In genomic region chr15:40344631-40345120, GRCh38 we compare ENCODE assay signal across 8 cellular contexts. TPM values are rescaled to one million over a fixed set of nuclear protein-coding genes. Genes with fewer than 3 reads are reported as not detected.
DNase-seq lines count a peak whose midpoint lies in the region; ATAC-seq and TF ChIP-seq lines count a peak whose summit lies in the region.

No MANE protein-coding gene starts in this region.

- no peaks in the 10 kb centered on the region for H4K20me1 ChIP-seq in H9 (ENCODE audit: control insufficient read depth, insufficient read depth, insufficient read length)

- no peak overlapping the region for H3K9ac ChIP-seq in H9 (ENCODE audit: extremely low read depth, insufficient read length, low read length)

- H4K8ac ChIP-seq in H9 (replicated peaks; ENCODE audit: insufficient read length, low read depth, low read length) = no peak overlapping the region

- no peak overlapping the region for H3K56ac ChIP-seq in H9 (ENCODE audit: insufficient read length, low read depth, low read length)

- TF ChIP-seq CTCF in C4-2B (conservative IDR thresholded peaks at IDR 0.05) = peak; percentile 90
- peak; percentile 82 for TF ChIP-seq CTCF in H9 (conservative IDR thresholded peaks at IDR 0.05)
- peak; percentile 46 for TF ChIP-seq CTCF in endothelial cell (IDR thresholded peaks at IDR 0.05; ENCODE audit: unreplicated experiment)
- peak; percentile 51 to 86 (median 66) for TF ChIP-seq CTCF in thyroid gland (IDR thresholded peaks at IDR 0.05)

- H2BK12ac ChIP-seq in H9 (ENCODE audit: insufficient read length, low read depth, low read length) = no peak overlapping the region

- no peak overlapping the region for H2BK5ac ChIP-seq in H9 (ENCODE audit: insufficient read length, low read length)

- no peak overlapping the region for H2AFZ ChIP-seq in H9 (ENCODE audit: low read length)

- no CpG with 5 or more reads among the region's 15 CpGs for WGBS in H9 (ENCODE audit: extremely low coverage, insufficient read length, low lambda C conversion rate)
- 42 to 45% methylated on average over 10 to 13 of the region's 15 CpGs for WGBS in thyroid gland, 2 donors

- CTCF ChIA-PET in naive thymus-derived CD4-positive, alpha-beta T cell (lab: Charles Lee) = interaction anchor here (0.6 to 14.2 kb wide), 10 partner anchors 9 to 224 kb away, joined by 3 to 366 read pairs (median 5); partner anchors contain the start of genes INAFM2, PLCB2 and RPUSD2

- H3K14ac ChIP-seq in H9 (ENCODE audit: insufficient read depth, low read length) = no peak overlapping the region

- peak; percentile 77 for DNase-seq in H9
- peak; percentile 64 to 79 for DNase-seq in NOMO-1 (lab: John Stamatoyannopoulos, UW; ENCODE audit: unreplicated experiment in 2 of 2)
- DNase-seq in activated CD8-positive, alpha-beta memory T cell treated with anti-CD3 and anti-CD28 coated beads, Interleukin-2, amount 50 U/mL, for 1 hour (ENCODE audit: extremely low read depth) = peak; percentile 34
- DNase-seq in endothelial cell (ENCODE audit: low spot score) = peak; percentile 70
- peak; percentile 49 to 75 (median 65) for DNase-seq in naive thymus-derived CD4-positive, alpha-beta T cell
- peak; percentile 71 to 80 for DNase-seq in thyroid gland

- no peaks in the 10 kb centered on the region for H3K36me3 Mint-ChIP-seq in H9 (ENCODE audit: insufficient read depth in 1 of 3, low read depth in 3 of 3)
- H3K36me3 Mint-ChIP-seq in endothelial cell (ENCODE audit: low read depth, unreplicated experiment) = no peaks in the 10 kb centered on the region
- no peaks in the 10 kb centered on the region for H3K36me3 Mint-ChIP-seq in naive thymus-derived CD4-positive, alpha-beta T cell

- no peak overlapping the region for H2BK20ac ChIP-seq in H9 (ENCODE audit: low read depth, low read length, poor library complexity, severe bottlenecking)

- ATAC-seq in naive thymus-derived CD4-positive, alpha-beta T cell = peak; percentile 85
- no peak for ATAC-seq in GM18511 (IDR thresholded peaks at IDR 0.05; ENCODE audit: unreplicated experiment)

- H4K91ac ChIP-seq in H9 (ENCODE audit: insufficient read length, low read depth, low read length) = no peak overlapping the region

- POLR2A ChIA-PET in naive thymus-derived CD4-positive, alpha-beta T cell (lab: Charles Lee) = interaction anchor here (0.6 to 1.6 kb wide), 6 partner anchors 16 to 77 kb away, joined by 3 to 4 read pairs (median 3); no protein-coding TSS in a partner anchor

- no peak overlapping the region for H2BK15ac ChIP-seq in H9 (ENCODE audit: low read depth, low read length)

- H3K4me3 Mint-ChIP-seq in H9 (peak overlapping the region in 1 of 2 experiments; percentile 20; a peak in 1 of 5 replicates), endothelial cell (ENCODE audit: unreplicated experiment) (no peak overlapping the region)
- H3K4me3 Mint-ChIP-seq in naive thymus-derived CD4-positive, alpha-beta T cell = no peak overlapping the region

- no peak for TF ChIP-seq POLR2A in thyroid gland (IDR thresholded peaks at IDR 0.05)

- H4K5ac ChIP-seq in H9 (ENCODE audit: insufficient read length, low read depth, low read length) = no peak overlapping the region

- intact Hi-C loops in naive thymus-derived CD4-positive, alpha-beta T cell (cut with micrococcal nuclease) = loop anchor here (1.0 kb wide), 3 partner anchors 24 to 163 kb away; no protein-coding TSS in a partner anchor
- intact Hi-C loops in thyroid gland (cut with DNase I) = no loop called here

- no peaks in the 10 kb centered on the region for H3K9me3 Mint-ChIP-seq in H9
- no peaks in the 10 kb centered on the region for H3K9me3 Mint-ChIP-seq in endothelial cell (ENCODE audit: unreplicated experiment)
- H3K9me3 Mint-ChIP-seq in naive thymus-derived CD4-positive, alpha-beta T cell = peaks cover 0 to 1% (median 0%) of the 10 kb centered on the region in 11 donors

- H3K79me1 ChIP-seq in H9 (ENCODE audit: insufficient read depth, low read depth, low read length, poor library complexity, severe bottlenecking) = no peaks in the 10 kb centered on the region

- no peak overlapping the region for H3K4me3 ChIP-seq in naive thymus-derived CD4-positive, alpha-beta T cell (ENCODE audit: low read length)
- H3K4me3 ChIP-seq in thyroid gland (replicated peaks in 1 of 3) = no peak overlapping the region

- no peaks in the 10 kb centered on the region for H3K4me1 ChIP-seq in H9 (ENCODE audit: insufficient read depth, low read length)
- no peaks in the 10 kb centered on the region for H3K4me1 ChIP-seq in naive thymus-derived CD4-positive, alpha-beta T cell (ENCODE audit: control insufficient read depth in 2 of 2, insufficient read depth in 2 of 2, low read length in 2 of 2)
- peaks cover 50 to 70% of the 10 kb centered on the region in 2 donors for H3K4me1 ChIP-seq in thyroid gland

- H3K9me3 ChIP-seq in H9 (ENCODE audit: control insufficient read depth, low read depth, low read length) (no peaks in the 10 kb centered on the region), thyroid gland (no peaks in the 10 kb centered on the region)
- no peaks in the 10 kb centered on the region for H3K9me3 ChIP-seq in naive thymus-derived CD4-positive, alpha-beta T cell (ENCODE audit: control insufficient read depth in 2 of 3, low read length in 3 of 3)

- H3K79me2 ChIP-seq in H9 (ENCODE audit: insufficient read depth, low read length) = no peaks in the 10 kb centered on the region

- no peak overlapping the region for H3T11ph ChIP-seq in H9 (ENCODE audit: low read length)

- no peak overlapping the region for H2BK120ac ChIP-seq in H9 (ENCODE audit: low read depth, low read length, poor library complexity, severe bottlenecking)

- no peak overlapping the region for H2AK5ac ChIP-seq in H9 (ENCODE audit: insufficient read length, low read length)

- H3K23me2 ChIP-seq in H9 (ENCODE audit: insufficient read length, low read depth, low read length, poor library complexity, severe bottlenecking) = no peaks in the 10 kb centered on the region

- H3K36me3 ChIP-seq in naive thymus-derived CD4-positive, alpha-beta T cell (ENCODE audit: control insufficient read depth in 2 of 3, insufficient read depth in 3 of 3, low read length in 3 of 3) = no peaks in the 10 kb centered on the region
- no peaks in the 10 kb centered on the region for H3K36me3 ChIP-seq in thyroid gland

- no peak overlapping the region for H3K4ac ChIP-seq in H9 (ENCODE audit: low read depth, low read length)

- no peak overlapping the region for H3K23ac ChIP-seq in H9 (ENCODE audit: insufficient read length, low read depth, low read length)

- H3K4me2 ChIP-seq in H9 (ENCODE audit: insufficient read depth, insufficient read length, low read length) = no peak overlapping the region

- H3K18ac ChIP-seq in H9 (ENCODE audit: insufficient read length, low read depth, low read length) = no peak overlapping the region

- H3K27me3 ChIP-seq in H9 (ENCODE audit: insufficient read depth, low read length) = no peaks in the 10 kb centered on the region
- no peaks in the 10 kb centered on the region for H3K27me3 ChIP-seq in naive thymus-derived CD4-positive, alpha-beta T cell (ENCODE audit: control insufficient read depth in 2 of 2, insufficient read depth in 2 of 2, low read length in 2 of 2)
- no peaks in the 10 kb centered on the region for H3K27me3 ChIP-seq in thyroid gland

- H3K27ac ChIP-seq in C4-2B = peak overlapping the region; percentile 17; the same call in 1 of the 2 replicates
- H3K27ac ChIP-seq in H9 (ENCODE audit: insufficient read length, low read depth, low read length) = no peak overlapping the region
- H3K27ac ChIP-seq in naive thymus-derived CD4-positive, alpha-beta T cell (ENCODE audit: low read depth, low read length) = no peak overlapping the region
- peak overlapping the region; percentile 82 to 90 (median 89) for H3K27ac ChIP-seq in thyroid gland

- peaks cover 8% of the 10 kb centered on the region for H3K27me3 Mint-ChIP-seq in H9 (ENCODE audit: low read depth)
- peaks cover 3% of the 10 kb centered on the region for H3K27me3 Mint-ChIP-seq in endothelial cell (ENCODE audit: unreplicated experiment)
- no peaks in the 10 kb centered on the region for H3K27me3 Mint-ChIP-seq in naive thymus-derived CD4-positive, alpha-beta T cell

- H3K27ac Mint-ChIP-seq in H9 (no peak overlapping the region), endothelial cell (ENCODE audit: unreplicated experiment) (no peak overlapping the region)
- no peak overlapping the region for H3K27ac Mint-ChIP-seq in naive thymus-derived CD4-positive, alpha-beta T cell

- H3K4me1 Mint-ChIP-seq in H9 (peaks cover 14 to 31% of the 10 kb centered on the region in 2 experiments), endothelial cell (ENCODE audit: unreplicated experiment) (peaks cover 10% of the 10 kb centered on the region)
- H3K4me1 Mint-ChIP-seq in naive thymus-derived CD4-positive, alpha-beta T cell = peaks cover 0 to 8% (median 0%) of the 10 kb centered on the region in 7 donors

RNA-seq across cellular contexts. Expression of gene CCDC9B, which starts 3.9 kb away (rescaled TPM):
- total RNA-seq in H9 (2021) (0.48 and 0.50 TPM in 2 replicates), endothelial cell (ENCODE audit: unreplicated experiment) (0.92 TPM), thyroid gland (100 to 1,000 TPM in 2 of 4 donors, 10 to 100 TPM in 2; 54.2 to 126 (median 97.5) TPM)
- total RNA-seq in naive thymus-derived CD4-positive, alpha-beta T cell = 1 to 10 TPM in 4 of 5 experiments, under 1 TPM in 1; 0.73 to 2.7 (median 1.6) TPM
- under 1 TPM; 0.07 to 0.30 TPM for polyA plus RNA-seq in naive thymus-derived CD4-positive, alpha-beta T cell

RNA-seq across cellular contexts. Expression of gene PHGR1, which starts 6.2 kb away (rescaled TPM):
- total RNA-seq in H9 (2021) (not detected in 2 replicates), endothelial cell (ENCODE audit: unreplicated experiment) (not detected), thyroid gland (not detected)
- not detected for total RNA-seq in naive thymus-derived CD4-positive, alpha-beta T cell
- not detected for polyA plus RNA-seq in naive thymus-derived CD4-positive, alpha-beta T cell

RNA-seq across cellular contexts. Expression of gene DISP2, which starts 13.3 kb away (rescaled TPM):
- total RNA-seq in H9 (2021) (0.59 and 1.3 TPM in 2 replicates), endothelial cell (ENCODE audit: unreplicated experiment) (3.6 TPM), thyroid gland (1 to 10 TPM in 3 of 4 donors, under 1 TPM in 1; 0.81 to 5.9 (median 3.6) TPM)
- under 1 TPM in 4 of 5 experiments, not detected in 1; 0.05 to 0.51 (median 0.07) TPM for total RNA-seq in naive thymus-derived CD4-positive, alpha-beta T cell
- polyA plus RNA-seq in naive thymus-derived CD4-positive, alpha-beta T cell = not detected

RNA-seq across cellular contexts. Expression of gene INAFM2, which starts 21.2 kb away (rescaled TPM):
- total RNA-seq in H9 (2021) = 23.1 and 25.4 TPM in 2 replicates
- 17.7 TPM for total RNA-seq in endothelial cell (ENCODE audit: unreplicated experiment)
- total RNA-seq in naive thymus-derived CD4-positive, alpha-beta T cell = 10 to 100 TPM in 3 of 5 experiments, 1 to 10 TPM in 2; 7.1 to 21.2 (median 12.7) TPM
- 1 to 10 TPM; 2.0 to 2.2 TPM for polyA plus RNA-seq in naive thymus-derived CD4-positive, alpha-beta T cell
- 10 to 100 TPM; 47.5 to 86.9 (median 63.8) TPM for total RNA-seq in thyroid gland

RNA-seq across cellular contexts. Expression of gene PLCB2, which starts 36.9 kb away (rescaled TPM):
- total RNA-seq in H9 (2021) (5.7 and 7.4 TPM in 2 replicates), endothelial cell (ENCODE audit: unreplicated experiment) (71.3 TPM), thyroid gland (1 to 10 TPM; 1.7 to 7.2 (median 4.1) TPM)
- 100 to 1,000 TPM; 179 to 359 (median 186) TPM for total RNA-seq in naive thymus-derived CD4-positive, alpha-beta T cell
- polyA plus RNA-seq in naive thymus-derived CD4-positive, alpha-beta T cell = 10 to 100 TPM; 19.8 to 28.4 TPM

Comparison
In these comparisons a context has a peak if more than half of its experiments do, and no peak if none do; other contexts are left out.
1. H3K27ac ChIP-seq: peak in C4-2B (single experiment) and thyroid gland (3 of 3); none in H9 (single experiment) and naive thymus-derived CD4-positive, alpha-beta T cell (single experiment).
2. RNA of gene CCDC9B, which starts 3.9 kb away (total RNA-seq): 54.2 to 126 TPM in thyroid gland; 0.73 to 2.7 TPM in naive thymus-derived CD4-positive, alpha-beta T cell, 0.92 TPM in endothelial cell (single experiment) and 0.48 to 0.50 TPM in H9; every median in the first group is over 10 times any median in the second.
3. Peak in every context shown above with its lines, with median percentiles within 50 percentile points of each other: CTCF ChIP-seq and DNase-seq.